Comparison of ENCODE assay signal across 15 cellular contexts in the genomic region with DNA sequence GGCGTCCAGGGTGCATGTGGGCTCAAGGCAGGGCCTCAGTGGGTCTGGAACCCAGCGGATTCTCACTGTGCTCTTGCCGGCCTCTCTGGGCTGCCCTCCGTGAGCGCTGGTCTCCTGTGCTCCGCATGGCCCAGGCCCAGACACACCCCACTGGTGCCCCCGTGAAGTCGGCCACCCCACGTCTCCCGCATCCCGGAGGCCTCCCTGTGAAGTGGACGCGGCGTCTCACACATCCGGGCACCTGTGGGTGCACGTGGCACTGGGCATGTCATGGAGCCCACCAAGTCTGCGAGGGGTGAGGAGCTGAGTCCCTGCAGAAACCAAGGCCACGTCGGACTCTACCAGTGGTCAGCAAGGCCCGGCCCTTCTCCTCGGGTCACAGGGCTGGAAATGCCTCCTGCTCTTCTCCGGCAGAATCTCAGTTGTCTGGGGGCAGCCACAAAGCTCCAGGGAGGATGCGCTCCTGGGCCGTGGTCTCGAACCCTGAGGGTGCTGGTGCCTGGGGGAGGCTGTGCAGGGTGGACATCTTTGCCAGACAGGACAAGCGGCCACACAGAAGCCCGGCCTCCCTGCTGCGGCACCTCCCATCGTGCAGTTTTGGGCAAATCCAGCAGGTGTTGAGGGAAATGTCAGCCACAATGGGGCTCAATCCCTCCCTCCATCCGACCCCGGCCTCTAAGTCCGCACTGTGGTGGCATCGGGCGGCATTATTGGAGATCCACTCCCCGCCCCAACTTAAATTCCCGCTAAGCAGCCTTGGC. TPM values are rescaled to one million over a fixed set of nuclear protein-coding genes. Genes with fewer than 3 reads are reported as not detected.
A peak's percentile ranks its signal among the peaks of the same experiment; 100 is the strongest.
DNase-seq lines count a peak whose midpoint lies in the region; ATAC-seq and TF ChIP-seq lines count a peak whose summit lies in the region.
"Had no signal": no experiment of that assay in that cellular context is flagged by ENCODE, and none has a peak within 500 bp of the region (broad histone marks: within the 10 kb centered on the region; RNA-seq: fewer than 3 reads in every experiment).

No MANE protein-coding gene starts in this region.

- H3K9me3 Mint-ChIP-seq in activated CD4-positive, alpha-beta T cell treated with anti-CD3 and anti-CD28 coated beads for 36 hours (ENCODE audit: low read depth), result no peaks in the 10 kb centered on the region
- H3K9me3 Mint-ChIP-seq in GM23338, result peaks cover 4% of the 10 kb centered on the region; the same call in 1 of the 3 replicates
- H3K9me3 Mint-ChIP-seq: activated T-helper 2 cell treated with anti-CD3 and anti-CD28 coated beads, Interferon-gamma antibody, Interleukin-2, Interleukin-4, amounts not matched to agents 10 μg/mL and 5 μg/mL and 100 μg/mL, durations not matched to agents 14 hours and 24 hours and 36 hours had no signal

- POLR2A ChIA-PET in activated CD4-positive, alpha-beta T cell treated with anti-CD3 and anti-CD28 coated beads for 36 hours (lab: Charles Lee), result no interaction called here

- H3K27me3 ChIP-seq in esophagus squamous epithelium (no peaks in the 10 kb centered on the region), mucosa of stomach (ENCODE audit: control insufficient read depth, insufficient read depth, low read length) (no peaks in the 10 kb centered on the region), tibial nerve (no peaks in the 10 kb centered on the region), GM23338 (ENCODE audit: insufficient read depth) (no peaks in the 10 kb centered on the region)

- CTCF ChIA-PET in activated CD4-positive, alpha-beta T cell treated with anti-CD3 and anti-CD28 coated beads for 36 hours (lab: Charles Lee), result no interaction called here

- H3K27ac Mint-ChIP-seq in activated CD4-positive, alpha-beta T cell treated with anti-CD3 and anti-CD28 coated beads for 36 hours, result no peak overlapping the region
- no peak overlapping the region for H3K27ac Mint-ChIP-seq in GM23338
- H3K27ac Mint-ChIP-seq: activated T-helper 2 cell treated with anti-CD3 and anti-CD28 coated beads, Interferon-gamma antibody, Interleukin-2, Interleukin-4, amounts not matched to agents 10 μg/mL and 5 μg/mL and 100 μg/mL, durations not matched to agents 14 hours and 24 hours and 36 hours had no signal

- H3K4me1 ChIP-seq in esophagus squamous epithelium, result peaks cover 8 to 24% (median 12%) of the 10 kb centered on the region in 3 donors
- peaks cover 62% of the 10 kb centered on the region for H3K4me1 ChIP-seq in mucosa of stomach (ENCODE audit: control insufficient read depth, insufficient read depth, low read length)
- peaks cover 0 to 57% (median 3%) of the 10 kb centered on the region in 4 donors for H3K4me1 ChIP-seq in tibial nerve
- H3K4me1 ChIP-seq in GM23338 (ENCODE audit: insufficient read depth), result no peaks in the 10 kb centered on the region
- H3K4me1 ChIP-seq: parathyroid adenoma had no signal

- no peak for TF ChIP-seq POLR2A in esophagus squamous epithelium (IDR thresholded peaks at IDR 0.05)
- TF ChIP-seq POLR2A in tibial nerve (IDR thresholded peaks at IDR 0.05), result no peak

- H3K4me2 ChIP-seq in GM23338, result no peak overlapping the region

- H3F3A ChIP-seq in GM23338 (replicated peaks; ENCODE audit: low read depth), result no peaks in the 10 kb centered on the region

- WGBS in esophagus squamous epithelium, 2 donors, result 95 to 96% methylated on average over 6 to 7 of the region's 36 CpGs
- 93 to 97% methylated on average over 30 to 32 of the region's 36 CpGs for WGBS in tibial nerve, 2 donors

- peak overlapping the region; percentile 78 for H3K9ac ChIP-seq in mucosa of stomach (ENCODE audit: low read length)
- H3K9ac ChIP-seq: parathyroid adenoma had no signal

- H3K4me3 ChIP-seq in esophagus squamous epithelium (no peak overlapping the region), mucosa of stomach (ENCODE audit: low read length) (peak overlapping the region; percentile 3), tibial nerve (no peak overlapping the region), GM23338 (no peak overlapping the region)

- H3K4me3 Mint-ChIP-seq in activated CD4-positive, alpha-beta T cell treated with anti-CD3 and anti-CD28 coated beads for 36 hours, result no peak overlapping the region
- no peak overlapping the region for H3K4me3 Mint-ChIP-seq in GM23338

- H3K27me3 Mint-ChIP-seq in activated CD4-positive, alpha-beta T cell treated with anti-CD3 and anti-CD28 coated beads for 36 hours, result no peaks in the 10 kb centered on the region
- peaks cover 10% of the 10 kb centered on the region for H3K27me3 Mint-ChIP-seq in GM23338 (ENCODE audit: insufficient read depth, low read depth, poor library complexity)

- intact Hi-C loops in activated CD4-positive, alpha-beta T cell treated with anti-CD3 and anti-CD28 coated beads for 36 hours (cut with DNase I, micrococcal nuclease), result no loop called here
- intact Hi-C loops in esophagus squamous epithelium (cut with DNase I), result no loop called here

- no peak overlapping the region for H2AFZ ChIP-seq in GM23338
- H2AFZ ChIP-seq: parathyroid adenoma had no signal

- TF ChIP-seq CTCF in esophagus squamous epithelium (IDR thresholded peaks at IDR 0.05) (no peak), tibial nerve (IDR thresholded peaks at IDR 0.05) (no peak), GM23338 (conservative IDR thresholded peaks at IDR 0.05; ENCODE audit: low read depth in 2 of 2) (no peak)

- TF ChIP-seq EP300 in tibial nerve (IDR thresholded peaks at IDR 0.05), result no peak

- no peaks in the 10 kb centered on the region for H4K20me1 ChIP-seq in GM23338 (replicated peaks; ENCODE audit: insufficient read depth)

- H3K9me3 ChIP-seq in esophagus squamous epithelium, result no peaks in the 10 kb centered on the region
- no peaks in the 10 kb centered on the region for H3K9me3 ChIP-seq in mucosa of stomach (ENCODE audit: control insufficient read depth, low read length)
- no peaks in the 10 kb centered on the region for H3K9me3 ChIP-seq in tibial nerve

- H3K79me2 ChIP-seq in GM23338 (replicated peaks; ENCODE audit: insufficient read depth), result no peaks in the 10 kb centered on the region
- H3K79me2 ChIP-seq: parathyroid adenoma had no signal

- H3K36me3 Mint-ChIP-seq in activated CD4-positive, alpha-beta T cell treated with anti-CD3 and anti-CD28 coated beads for 36 hours (ENCODE audit: low read depth), result peaks cover 7% of the 10 kb centered on the region
- peaks cover 8% of the 10 kb centered on the region; the same call in 2 of the 3 replicates for H3K36me3 Mint-ChIP-seq in GM23338 (ENCODE audit: low read depth)

- H3K9me2 ChIP-seq in GM23338 (ENCODE audit: insufficient read depth), result no peaks in the 10 kb centered on the region

- peak overlapping the region in 3 of 4 donors; percentile 41 to 65 (median 46) for H3K27ac ChIP-seq in esophagus squamous epithelium
- peak overlapping the region; percentile 45 to 89 (median 66) for H3K27ac ChIP-seq in tibial nerve
- no peak overlapping the region for H3K27ac ChIP-seq in GM23338 (ENCODE audit: low read depth)
- H3K27ac ChIP-seq: 22Rv1, parathyroid adenoma had no signal

- peak; percentile 3 for DNase-seq in activated CD4-positive, alpha-beta T cell treated with anti-CD3 and anti-CD28 coated beads for 36 hours
- DNase-seq in activated CD4-positive, alpha-beta T cell treated with anti-CD3 and anti-CD28 coated beads, Interleukin-2, amount 50 U/mL, for 1 hour, result no peak
- DNase-seq in esophagus squamous epithelium (lab: John Stamatoyannopoulos, UW), result no peak
- no peak for DNase-seq in tibial nerve (ENCODE audit: low spot score in 2 of 2)
- no peak for DNase-seq in GM23338 (ENCODE audit: low spot score)
- DNase-seq: amniotic stem cell, MM.1S, NCI-H524 treated with DMSO at 0.1 percent for 48 hours had no signal

- peaks cover 0 to 18% (median 0%) of the 10 kb centered on the region in 3 donors for H3K36me3 ChIP-seq in esophagus squamous epithelium
- no peaks in the 10 kb centered on the region for H3K36me3 ChIP-seq in mucosa of stomach (ENCODE audit: control insufficient read depth, insufficient read depth, low read length)
- peaks cover 0 to 69% (median 0%) of the 10 kb centered on the region in 3 donors for H3K36me3 ChIP-seq in tibial nerve
- no peaks in the 10 kb centered on the region for H3K36me3 ChIP-seq in GM23338 (ENCODE audit: insufficient read depth)

- H3K4me1 Mint-ChIP-seq in activated CD4-positive, alpha-beta T cell treated with anti-CD3 and anti-CD28 coated beads for 36 hours, result no peaks in the 10 kb centered on the region
- H3K4me1 Mint-ChIP-seq in GM23338, result no peaks in the 10 kb centered on the region

- no peak for ATAC-seq in activated CD4-positive, alpha-beta T cell treated with anti-CD3 and anti-CD28 coated beads for 36 hours
- no peak for ATAC-seq in GM21786 (IDR thresholded peaks at IDR 0.05; ENCODE audit: unreplicated experiment)
- no peak for ATAC-seq in GM23338
- no peak for ATAC-seq in HG03378 (IDR thresholded peaks at IDR 0.05; ENCODE audit: unreplicated experiment)

TF ChIP-seq in GM23338, 12 proteins besides CTCF, POLR2A, EP300 and RAD21:
- no peak for TF ChIP-seq POLR2AphosphoS5 (IDR thresholded peaks at IDR 0.05; ENCODE audit: low read depth)
TF ChIP-seq in GM23338: peak in this region for 0.

RNA-seq across cellular contexts. Expression of gene C13orf46, which starts 2.2 kb away (rescaled TPM):
- total RNA-seq in activated CD4-positive, alpha-beta T cell treated with anti-CD3 and anti-CD28 coated beads for 36 hours, result 1 to 10 TPM; 1.6 to 2.2 TPM
- total RNA-seq in esophagus squamous epithelium, result not detected
- 10 to 100 TPM in 1 of 4 donors, 1 to 10 TPM in 3; 3.3 to 17.7 (median 4.1) TPM for total RNA-seq in tibial nerve
- 1.5 TPM in 1 of 2 replicates, not detected in the other for total RNA-seq in GM23338 (2014; rRNA removed; shearing (Covaris generic))
- 0.12 and 0.44 TPM in 2 replicates for polyA plus RNA-seq in GM23338 (2016; fragmentation: Nextera tagmentation; extraction: Ambion mirVana)
- total RNA-seq: H4 had no signal
